In the genomic region with DNA sequence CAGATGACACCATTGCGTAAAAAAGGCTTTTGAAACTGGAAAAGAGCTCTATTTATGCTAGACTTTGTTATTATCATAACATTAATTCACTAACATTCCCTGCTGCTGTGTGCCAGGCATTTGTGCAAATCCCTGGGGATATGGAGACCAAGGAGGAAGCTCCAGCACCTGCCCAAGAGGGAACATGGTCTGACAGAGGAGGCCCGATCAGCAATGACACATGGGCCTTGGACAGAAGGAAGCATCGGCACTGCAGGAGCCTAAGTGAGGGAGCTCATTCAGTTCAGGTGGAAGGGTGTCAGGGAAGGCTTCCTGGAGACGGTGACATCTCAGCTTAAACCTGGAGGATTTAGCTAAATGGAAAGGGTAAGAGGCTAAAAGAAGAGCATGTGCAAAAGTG, we compare ENCODE assay signal across 25 cellular contexts.
"Had no signal": no experiment of that assay in that cellular context is flagged by ENCODE, and none has a peak within 500 bp of the region (broad histone marks: within the 10 kb centered on the region; RNA-seq: fewer than 3 reads in every experiment).

No MANE protein-coding gene starts in this region.

- H3K4me2 ChIP-seq: hepatocyte had no signal

- H3K79me2 ChIP-seq: parathyroid adenoma had no signal

- H3K27ac ChIP-seq: hepatocyte, left ventricle myocardium inferior, parathyroid adenoma, psoas muscle, right atrium auricular region, skin epidermis, stomach, testis, thyroid gland, transverse colon, upper lobe of left lung, vagina had no signal

- H3K4me1 ChIP-seq: psoas muscle, thyroid gland had no signal

- H3K36me3 ChIP-seq: left ventricle myocardium inferior, right atrium auricular region, stomach, thyroid gland, transverse colon, upper lobe of left lung, vagina had no signal

- H3K27me3 ChIP-seq: hepatocyte, right atrium auricular region, testis, thyroid gland, vagina had no signal

- ATAC-seq: natural killer cell; psoas muscle; sciatic nerve; stimulated activated naive B cell treated with anti-CD40 and anti-IgM and Interleukin-4, amounts not matched to agents 10 μg/mL and 1 μg/mL and 100 μg/mL, for 72 hours; stimulated activated naive CD8-positive, alpha-beta T cell treated with anti-CD3 and anti-CD28 coated beads, Interleukin-15, Interleukin-2, amounts not matched to agents 100 U/mL and 50 U/mL, for 24 hours had no signal

- H3K4me3 ChIP-seq: hepatocyte, left ventricle myocardium inferior, lung, psoas muscle, right atrium auricular region, skin epidermis, stomach, thyroid gland, transverse colon, upper lobe of left lung, vagina had no signal

- H3K9ac ChIP-seq: parathyroid adenoma had no signal

- DNase-seq: islet precursor cell; left ventricle myocardium inferior; mesendoderm; naive B cell; natural killer cell; nephron progenitor cell; psoas muscle; stimulated activated CD4-positive, alpha-beta T cell treated with anti-CD3 and anti-CD28 coated beads, Interleukin-12 subunit alpha, Interleukin-12 subunit beta, amount 100 ng/mL, for 4 hours; stimulated activated CD4-positive, alpha-beta T cell treated with anti-CD3 and anti-CD28 coated beads, Interleukin-15, amount 100 ng/mL, for 24 hours; stimulated activated CD4-positive, alpha-beta T cell treated with anti-CD3 and anti-CD28 coated beads, Interleukin-2, amount 100 ng/mL, for 24 hours; stimulated activated CD4-positive, alpha-beta T cell treated with anti-CD3 and anti-CD28 coated beads, Interleukin-4, amount 100 ng/mL, for 1 hour; stimulated activated naive B cell treated with anti-CD40 and anti-IgM and Interleukin-4, amounts not matched to agents 10 μg/mL and 1 μg/mL and 100 μg/mL, for 72 hours; stimulated activated naive CD8-positive, alpha-beta T cell treated with anti-CD3 and anti-CD28 coated beads, Interleukin-15, Interleukin-2, amounts not matched to agents 100 U/mL and 50 U/mL, for 24 hours; stomach; testis; thyroid gland; transverse colon; upper lobe of left lung had no signal

- H2AFZ ChIP-seq: hepatocyte, parathyroid adenoma had no signal

- H3K9me3 ChIP-seq: left ventricle myocardium inferior, psoas muscle, right atrium auricular region, stomach, testis, thyroid gland, transverse colon, upper lobe of left lung, vagina had no signal
